ENCODE assay signal across 14 cellular contexts in the genomic region with DNA sequence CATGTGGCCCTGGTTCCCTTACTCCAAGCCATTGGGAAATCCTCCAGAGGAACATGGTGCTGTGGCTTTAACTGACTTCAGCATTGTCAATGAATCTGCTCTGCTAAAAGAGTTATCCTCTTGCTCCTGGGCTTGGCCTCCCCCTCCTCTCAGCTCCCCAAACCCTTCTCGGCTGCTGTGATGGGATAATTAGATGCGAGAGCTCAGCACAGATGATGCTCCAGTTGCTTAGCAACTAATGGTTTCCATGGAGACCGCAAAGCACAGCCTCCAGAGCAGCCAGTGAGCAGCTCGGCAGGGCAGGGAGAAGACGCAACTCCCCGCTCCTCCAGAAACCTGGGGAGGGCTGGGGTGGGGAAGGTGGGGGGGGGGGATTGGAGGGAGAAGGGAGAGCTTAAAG. TPM values are rescaled to one million over a fixed set of nuclear protein-coding genes. Genes with fewer than 3 reads are reported as not detected.
DNase-seq lines count a peak whose midpoint lies in the region; ATAC-seq lines count a peak whose summit lies in the region.
"Had no signal": no experiment of that assay in that cellular context is flagged by ENCODE, and none has a peak within 500 bp of the region (broad histone marks: within the 10 kb centered on the region; RNA-seq: fewer than 3 reads in every experiment).

No MANE protein-coding gene starts in this region.

- intact Hi-C loops in posterior vena cava (cut with DNase I) = loop anchor here in 1 of 2 donors (10.0 kb wide), 1 partner anchor 268 kb away; no protein-coding TSS in a partner anchor

- H3K36me3 Mint-ChIP-seq in effector memory CD8-positive, alpha-beta T cell (ENCODE audit: insufficient read depth) = no peaks in the 10 kb centered on the region
- H3K36me3 Mint-ChIP-seq: stimulated activated memory B cell treated with anti-CD40 and anti-IgM and Interleukin-4, amounts not matched to agents 10 μg/mL and 1 μg/mL and 100 μg/mL, for 72 hours had no signal

- H3K27ac Mint-ChIP-seq in effector memory CD8-positive, alpha-beta T cell = no peak overlapping the region
- H3K27ac Mint-ChIP-seq: stimulated activated memory B cell treated with anti-CD40 and anti-IgM and Interleukin-4, amounts not matched to agents 10 μg/mL and 1 μg/mL and 100 μg/mL, for 72 hours had no signal

- H3K4me1 Mint-ChIP-seq in effector memory CD8-positive, alpha-beta T cell (ENCODE audit: low read depth in 2 of 2) = peaks cover 2 to 3% of the 10 kb centered on the region in 2 donors

- DNase-seq in NCI-H2029 (lab: John Stamatoyannopoulos, UW) (peak; percentile 33), NCI-H2029 treated with DMSO at 0.1 percent for 48 hours (lab: John Stamatoyannopoulos, UW) (no peak), NCI-H345 (lab: John Stamatoyannopoulos, UW) (peak; percentile 85), posterior vena cava (ENCODE audit: low spot score) (peak; percentile 10), mesenteric fat pad (ENCODE audit: low spot score) (no peak)
- DNase-seq in effector memory CD8-positive, alpha-beta T cell = no peak
- DNase-seq: activated effector memory CD4-positive, alpha-beta T cell treated with anti-CD3 and anti-CD28 coated beads, Interleukin-2, amount 50 U/mL, for 16 hours; NCI-H1048 had no signal

- no peaks in the 10 kb centered on the region for H3K9me3 Mint-ChIP-seq in effector memory CD8-positive, alpha-beta T cell
- H3K9me3 Mint-ChIP-seq: stimulated activated memory B cell treated with anti-CD40 and anti-IgM and Interleukin-4, amounts not matched to agents 10 μg/mL and 1 μg/mL and 100 μg/mL, for 72 hours had no signal

- peak overlapping the region; percentile 55 for H3K27ac ChIP-seq in cingulate gyrus (ENCODE audit: low read depth, low read length)
- H3K27ac ChIP-seq: A549, left lung had no signal

- no peak for ATAC-seq in GM21360 (IDR thresholded peaks at IDR 0.05; ENCODE audit: unreplicated experiment)
- no peak for ATAC-seq in effector memory CD8-positive, alpha-beta T cell (replicated peaks)
- ATAC-seq: A549; left lung; stimulated activated memory B cell treated with anti-CD40 and anti-IgM and Interleukin-4, amounts not matched to agents 10 μg/mL and 1 μg/mL and 100 μg/mL, for 72 hours had no signal

- no peak overlapping the region for H3K4me3 Mint-ChIP-seq in effector memory CD8-positive, alpha-beta T cell
- H3K4me3 Mint-ChIP-seq: stimulated activated memory B cell treated with anti-CD40 and anti-IgM and Interleukin-4, amounts not matched to agents 10 μg/mL and 1 μg/mL and 100 μg/mL, for 72 hours had no signal

- H3K27me3 Mint-ChIP-seq in effector memory CD8-positive, alpha-beta T cell = peaks cover 10 to 73% of the 10 kb centered on the region in 2 donors

RNA-seq across cellular contexts. Expression of a gene that starts 2.8 kb away (rescaled TPM):
- total RNA-seq in posterior vena cava (not detected), mesenteric fat pad (not detected)
- total RNA-seq: left lung, skeletal muscle tissue had no signal

RNA-seq across cellular contexts. Expression of a gene that starts 18.3 kb away (rescaled TPM):
- total RNA-seq in posterior vena cava (not detected), mesenteric fat pad (not detected)
- total RNA-seq: left lung, skeletal muscle tissue had no signal

RNA-seq across cellular contexts. Expression of a gene that starts 27.5 kb away (rescaled TPM):
- total RNA-seq in posterior vena cava (10 to 100 TPM; 89.2 to 89.5 TPM), mesenteric fat pad (86.4 TPM)

RNA-seq across cellular contexts. Expression of a gene that starts 44.7 kb away (rescaled TPM):
- 10 to 100 TPM; 27.8 TPM for total RNA-seq in posterior vena cava
- 34.8 TPM for total RNA-seq in mesenteric fat pad

Comparison
In these comparisons a context has a peak if more than half of its experiments do, and no peak if none do; other contexts are left out.
1. DNase-seq: peak in NCI-H2029 (single experiment), NCI-H345 (single experiment) and posterior vena cava (single experiment); none in NCI-H2029 treated with DMSO at 0.1 percent for 48 hours (single experiment), mesenteric fat pad (single experiment) and effector memory CD8-positive, alpha-beta T cell (0 of 3).